Comparison of ENCODE assay signal across 15 cellular contexts in genomic region chr7:155375337-155376277, GRCh38.
DNase-seq lines count a peak whose midpoint lies in the region; ATAC-seq and TF ChIP-seq lines count a peak whose summit lies in the region.
"Had no signal": no experiment of that assay in that cellular context is flagged by ENCODE, and none has a peak within 500 bp of the region (broad histone marks: within the 10 kb centered on the region; RNA-seq: fewer than 3 reads in every experiment).

No MANE protein-coding gene starts in this region.

- H3K4me1 ChIP-seq in GM23338 (ENCODE audit: insufficient read depth) = peaks cover 49% of the 10 kb centered on the region
- peaks cover 4% of the 10 kb centered on the region for H3K4me1 ChIP-seq in smooth muscle cell (ENCODE audit: low read depth)
- H3K4me1 ChIP-seq in HAP-1 = peaks cover 2% of the 10 kb centered on the region; the same call in 1 of the 2 replicates

- H3K9me3 ChIP-seq in smooth muscle cell (replicated peaks; ENCODE audit: low read depth) (no peaks in the 10 kb centered on the region), HAP-1 (no peaks in the 10 kb centered on the region)
- H3K9me3 ChIP-seq: A549, ovary had no signal

- H3K27ac ChIP-seq in GM23338 (ENCODE audit: low read depth) = no peak overlapping the region
- no peak overlapping the region for H3K27ac ChIP-seq in smooth muscle cell (ENCODE audit: low read depth)
- H3K27ac ChIP-seq: A549, ovary had no signal

- TF ChIP-seq CTCF in GM23338 (conservative IDR thresholded peaks at IDR 0.05; ENCODE audit: low read depth in 2 of 2) (no peak), smooth muscle cell (IDR thresholded peaks at IDR 0.05; ENCODE audit: borderline replicate concordance, insufficient read depth, poor library complexity, severe bottlenecking) (no peak)

- H3K4me2 ChIP-seq in GM23338 = peak overlapping the region; percentile 68; the same call in 1 of the 2 replicates
- no peak overlapping the region for H3K4me2 ChIP-seq in smooth muscle cell
- H3K4me2 ChIP-seq: A549 had no signal

- H3F3A ChIP-seq in GM23338 (replicated peaks; ENCODE audit: low read depth) (peaks cover 32% of the 10 kb centered on the region), smooth muscle cell (ENCODE audit: low read depth) (no peaks in the 10 kb centered on the region)

- peak overlapping the region; percentile 52; the same call in 1 of the 2 replicates for H3K4me3 ChIP-seq in GM23338
- H3K4me3 ChIP-seq in smooth muscle cell = no peak overlapping the region
- H3K4me3 ChIP-seq in HAP-1 = no peak overlapping the region
- H3K4me3 ChIP-seq: A549, ovary had no signal

- H3K9me2 ChIP-seq in GM23338 (ENCODE audit: insufficient read depth) = no peaks in the 10 kb centered on the region

- POLR2A ChIA-PET in T-cell (lab: Charles Lee) = no interaction called here

- H3K27ac Mint-ChIP-seq in GM23338 (no peak overlapping the region), T-cell (peak overlapping the region in 1 of 2 donors; percentile 5)

- no peak overlapping the region for H3K9ac ChIP-seq in smooth muscle cell (ENCODE audit: low read depth)

- H3K27me3 Mint-ChIP-seq in GM23338 (ENCODE audit: insufficient read depth, low read depth, poor library complexity) (peaks cover 99% of the 10 kb centered on the region), T-cell (peaks cover 67 to 83% of the 10 kb centered on the region in 2 donors)

- H3K9me3 Mint-ChIP-seq in GM23338 (peaks cover 8% of the 10 kb centered on the region), T-cell (no peaks in the 10 kb centered on the region)
- H3K9me3 Mint-ChIP-seq: activated T-cell treated with anti-CD3 and anti-CD28 coated beads, Interleukin-2, amount 50 U/mL, for 24 hours had no signal

- 11% methylated on average over 16 of the region's 16 CpGs for WGBS in smooth muscle cell (ENCODE audit: low lambda C conversion rate)

- CTCF ChIA-PET in T-cell (lab: Charles Lee) = no interaction called here

- peaks cover 49% of the 10 kb centered on the region for H3K4me1 Mint-ChIP-seq in GM23338
- peaks cover 36 to 59% (median 43%) of the 10 kb centered on the region in 3 donors for H3K4me1 Mint-ChIP-seq in T-cell

- in situ Hi-C loops in HAP-1 (cut with MboI; ENCODE audit: low sequenced_read_pairs) = loop anchor here (25.0 kb wide), 1 partner anchor 387 kb away; no protein-coding TSS in a partner anchor

- peak overlapping the region; percentile 15; the same call in 1 of the 3 replicates for H3K4me3 Mint-ChIP-seq in GM23338
- peak overlapping the region; percentile 28 to 81 (median 37) for H3K4me3 Mint-ChIP-seq in T-cell

- H2AFZ ChIP-seq in GM23338 (no peak overlapping the region), smooth muscle cell (ENCODE audit: low read depth) (no peak overlapping the region)

- H3K27me3 ChIP-seq in GM23338 (ENCODE audit: insufficient read depth) (peaks cover 100% of the 10 kb centered on the region), smooth muscle cell (ENCODE audit: low read depth) (peaks cover 100% of the 10 kb centered on the region), HAP-1 (ENCODE audit: low read depth) (peaks cover 74% of the 10 kb centered on the region)
- H3K27me3 ChIP-seq: ovary had no signal

- H4K20me1 ChIP-seq in GM23338 (replicated peaks; ENCODE audit: insufficient read depth) (peaks cover 41% of the 10 kb centered on the region), smooth muscle cell (ENCODE audit: low read depth) (no peaks in the 10 kb centered on the region)

- DNase-seq in NCI-H748 (lab: John Stamatoyannopoulos, UW; ENCODE audit: unreplicated experiment) (peak; percentile 22), NCI-H748 treated with DMSO at 0.1 percent for 48 hours (lab: John Stamatoyannopoulos, UW) (no peak), GM23338 (ENCODE audit: low spot score) (peak; percentile 51), T-cell (no peak), kidney tubule cell (ENCODE audit: low spot score) (peak; percentile 14), smooth muscle cell (lab: John Stamatoyannopoulos, UW; ENCODE audit: unreplicated experiment) (no peak), HAP-1 (ENCODE audit: low spot score in 2 of 2) (no peak), foreskin melanocyte (no peak)
- DNase-seq: activated T-cell treated with anti-CD3 and anti-CD28 coated beads, Interleukin-2, amount 50 U/mL, for 24 hours; caudate nucleus; EL; NCI-H1048; ovary; stimulated activated CD4-positive, alpha-beta T cell treated with anti-CD3 and anti-CD28 coated beads, Interleukin-4, amount 100 ng/mL, for 1 hour had no signal

- no peaks in the 10 kb centered on the region for H3K36me3 ChIP-seq in GM23338 (ENCODE audit: insufficient read depth)
- no peaks in the 10 kb centered on the region for H3K36me3 ChIP-seq in smooth muscle cell (ENCODE audit: low read depth)
- H3K36me3 ChIP-seq in HAP-1 (replicated peaks) = no peaks in the 10 kb centered on the region
- H3K36me3 ChIP-seq: ovary had no signal

- H3K79me2 ChIP-seq in GM23338 (replicated peaks; ENCODE audit: insufficient read depth) (no peaks in the 10 kb centered on the region), smooth muscle cell (ENCODE audit: low read depth) (no peaks in the 10 kb centered on the region)

- H3K36me3 Mint-ChIP-seq in GM23338 (ENCODE audit: low read depth) (no peaks in the 10 kb centered on the region), T-cell (no peaks in the 10 kb centered on the region)

- ATAC-seq in GM23338 (no peak), T-cell (replicated peaks in 1 of 4) (no peak)
- ATAC-seq: A549 had no signal

TF ChIP-seq in GM23338, 12 proteins besides CTCF, POLR2A, EP300 and RAD21:
- no peak for TF ChIP-seq NANOG (IDR thresholded peaks at IDR 0.05; ENCODE audit: borderline replicate concordance)
- no peak for TF ChIP-seq STAT1 (IDR thresholded peaks at IDR 0.05; ENCODE audit: unreplicated experiment)
- peak; percentile 28 for TF ChIP-seq EZH2phosphoT487 (IDR thresholded peaks at IDR 0.05; ENCODE audit: unreplicated experiment)
- TF ChIP-seq EZH2 (IDR thresholded peaks at IDR 0.05; ENCODE audit: low read depth, unreplicated experiment) = peak; percentile 82

Comparison
In these comparisons a context has a peak if more than half of its experiments do, and no peak if none do; other contexts are left out.
1. DNase-seq: peak in NCI-H748 (single experiment), GM23338 (single experiment) and kidney tubule cell (single experiment); none in NCI-H748 treated with DMSO at 0.1 percent for 48 hours (single experiment), T-cell (0 of 34), smooth muscle cell (single experiment), HAP-1 (0 of 2) and foreskin melanocyte (single experiment).